In the genomic region with DNA sequence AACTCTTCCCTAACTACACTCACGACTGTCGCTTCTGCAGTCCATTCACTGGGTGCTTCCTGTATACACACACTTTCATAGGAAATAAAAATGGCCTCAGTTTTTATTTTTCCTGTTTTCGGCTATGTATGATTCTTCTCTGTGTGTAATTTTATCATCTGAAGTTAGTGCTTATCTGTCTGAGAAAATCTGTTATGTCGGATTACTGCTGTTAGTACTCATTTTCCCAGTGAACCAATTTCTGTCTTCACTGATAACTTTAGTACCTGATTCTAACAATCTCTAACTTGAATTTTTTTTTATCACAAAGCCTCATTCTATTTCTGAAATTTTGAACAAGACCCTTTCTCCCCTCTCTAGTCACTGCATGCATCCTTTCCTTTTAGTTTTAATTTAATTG, we compare ENCODE assay signal across 21 cellular contexts. TPM values are rescaled to one million over a fixed set of nuclear protein-coding genes. Genes with fewer than 3 reads are reported as not detected.
DNase-seq lines count a peak whose midpoint lies in the region; ATAC-seq, FAIRE-seq and TF ChIP-seq lines count a peak whose summit lies in the region.
"Had no signal": no experiment of that assay in that cellular context is flagged by ENCODE, and none has a peak within 500 bp of the region (broad histone marks: within the 10 kb centered on the region; RNA-seq: fewer than 3 reads in every experiment).

No MANE protein-coding gene starts in this region.

- H2BK12ac ChIP-seq in H9 (ENCODE audit: insufficient read length, low read depth, low read length), result no peak overlapping the region

- H3K79me2 ChIP-seq in H9 (ENCODE audit: insufficient read depth, low read length), result peaks cover 40% of the 10 kb centered on the region; the same call in 1 of the 2 replicates
- peaks cover 99% of the 10 kb centered on the region for H3K79me2 ChIP-seq in astrocyte (ENCODE audit: insufficient read depth, low read length)
- peaks cover 100% of the 10 kb centered on the region for H3K79me2 ChIP-seq in neural progenitor cell (ENCODE audit: low read depth)

- H3K36me3 ChIP-seq in astrocyte (ENCODE audit: insufficient read depth, low read length), result no peaks in the 10 kb centered on the region
- peaks cover 0 to 11% (median 0%) of the 10 kb centered on the region in 3 experiments for H3K36me3 ChIP-seq in naive thymus-derived CD4-positive, alpha-beta T cell (ENCODE audit: control insufficient read depth in 2 of 3, insufficient read depth in 3 of 3, low read length in 3 of 3)
- H3K36me3 ChIP-seq in neural progenitor cell, result no peaks in the 10 kb centered on the region
- H3K36me3 ChIP-seq: BE2C, Peyer's patch had no signal

- H3K9me3 ChIP-seq in H9 (ENCODE audit: control insufficient read depth, low read depth, low read length) (no peaks in the 10 kb centered on the region), astrocyte (ENCODE audit: insufficient read depth, low read depth, low read length) (no peaks in the 10 kb centered on the region), neural progenitor cell (ENCODE audit: low read depth) (no peaks in the 10 kb centered on the region)
- no peaks in the 10 kb centered on the region for H3K9me3 ChIP-seq in naive thymus-derived CD4-positive, alpha-beta T cell (ENCODE audit: control insufficient read depth in 2 of 3, low read length in 3 of 3)
- H3K9me3 ChIP-seq: BE2C, Peyer's patch had no signal

- H4K91ac ChIP-seq in H9 (ENCODE audit: insufficient read length, low read depth, low read length), result no peak overlapping the region

- no peak overlapping the region for H2AFZ ChIP-seq in H9 (ENCODE audit: low read length)
- H2AFZ ChIP-seq in astrocyte (ENCODE audit: low read depth, low read length), result no peak overlapping the region
- no peak overlapping the region for H2AFZ ChIP-seq in neural progenitor cell (replicated peaks)
- H2AFZ ChIP-seq: GM23248 had no signal

- no peak overlapping the region for H2BK20ac ChIP-seq in H9 (ENCODE audit: low read depth, low read length, poor library complexity, severe bottlenecking)

- ATAC-seq in activated CD4-positive, alpha-beta T cell treated with anti-CD3 and anti-CD28 coated beads for 36 hours, result no peak
- no peak for ATAC-seq in naive thymus-derived CD4-positive, alpha-beta T cell
- ATAC-seq: GM12878, Right ventricle myocardium inferior had no signal

- H3K79me1 ChIP-seq in H9 (ENCODE audit: insufficient read depth, low read depth, low read length, poor library complexity, severe bottlenecking), result peaks cover 6% of the 10 kb centered on the region

- H2BK120ac ChIP-seq in H9 (ENCODE audit: low read depth, low read length, poor library complexity, severe bottlenecking), result no peak overlapping the region

- no peaks in the 10 kb centered on the region for H3K27me3 Mint-ChIP-seq in activated CD4-positive, alpha-beta T cell treated with anti-CD3 and anti-CD28 coated beads for 36 hours
- H3K27me3 Mint-ChIP-seq in H9 (ENCODE audit: low read depth) (no peaks in the 10 kb centered on the region), astrocyte (ENCODE audit: low read depth, unreplicated experiment) (no peaks in the 10 kb centered on the region), progenitor cell of endocrine pancreas (no peaks in the 10 kb centered on the region), neural progenitor cell (ENCODE audit: insufficient read depth, low read depth) (peaks cover 2% of the 10 kb centered on the region)
- H3K27me3 Mint-ChIP-seq in naive thymus-derived CD4-positive, alpha-beta T cell, result no peaks in the 10 kb centered on the region

- H4K5ac ChIP-seq in H9 (ENCODE audit: insufficient read length, low read depth, low read length), result no peak overlapping the region

- H3K14ac ChIP-seq in H9 (ENCODE audit: insufficient read depth, low read length), result no peak overlapping the region

- intact Hi-C loops in activated CD4-positive, alpha-beta T cell treated with anti-CD3 and anti-CD28 coated beads for 36 hours (cut with DNase I, micrococcal nuclease), result no loop called here
- intact Hi-C loops in naive thymus-derived CD4-positive, alpha-beta T cell (cut with micrococcal nuclease), result no loop called here

- FAIRE-seq in astrocyte (lab: Jason Lieb, UNC), result no peak
- FAIRE-seq: G401.6, GM12878 had no signal

- no peak overlapping the region for H3K56ac ChIP-seq in H9 (ENCODE audit: insufficient read length, low read depth, low read length)

- H3K4me1 ChIP-seq in H9 (ENCODE audit: insufficient read depth, low read length) (no peaks in the 10 kb centered on the region), astrocyte (ENCODE audit: insufficient read depth, low read length) (peaks cover 4% of the 10 kb centered on the region), neural progenitor cell (no peaks in the 10 kb centered on the region)
- peaks cover 0 to 13% of the 10 kb centered on the region in 2 donors for H3K4me1 ChIP-seq in naive thymus-derived CD4-positive, alpha-beta T cell (ENCODE audit: control insufficient read depth in 2 of 2, insufficient read depth in 2 of 2, low read length in 2 of 2)
- H3K4me1 ChIP-seq: BE2C, Peyer's patch had no signal

- H3K27ac ChIP-seq in H9 (ENCODE audit: insufficient read length, low read depth, low read length), result no peak overlapping the region
- no peak overlapping the region for H3K27ac ChIP-seq in astrocyte (ENCODE audit: low read depth, low read length)
- no peak overlapping the region for H3K27ac ChIP-seq in naive thymus-derived CD4-positive, alpha-beta T cell (ENCODE audit: low read depth, low read length)
- no peak overlapping the region for H3K27ac ChIP-seq in neural progenitor cell
- H3K27ac ChIP-seq: 22Rv1, GM23248, Peyer's patch had no signal

- POLR2A ChIA-PET in activated CD4-positive, alpha-beta T cell treated with anti-CD3 and anti-CD28 coated beads for 36 hours (lab: Charles Lee), result no interaction called here
- POLR2A ChIA-PET in naive thymus-derived CD4-positive, alpha-beta T cell (lab: Charles Lee), result no interaction called here

- no peak overlapping the region for H3K4me2 ChIP-seq in H9 (ENCODE audit: insufficient read depth, insufficient read length, low read length)
- H3K4me2 ChIP-seq in astrocyte (ENCODE audit: low read length), result no peak overlapping the region
- H3K4me2 ChIP-seq in neural progenitor cell, result no peak overlapping the region

- H3K9ac ChIP-seq in H9 (ENCODE audit: extremely low read depth, insufficient read length, low read length) (no peak overlapping the region), astrocyte (ENCODE audit: low read length) (no peak overlapping the region), neural progenitor cell (no peak overlapping the region)
- H3K9ac ChIP-seq: GM23248 had no signal

- no peak for DNase-seq in activated CD4-positive, alpha-beta T cell treated with anti-CD3 and anti-CD28 coated beads for 36 hours
- no peak for DNase-seq in activated CD4-positive, alpha-beta T cell treated with anti-CD3 and anti-CD28 coated beads, Interleukin-2, amount 50 U/mL, for 1 hour
- no peak for DNase-seq in H9
- no peak for DNase-seq in astrocyte (ENCODE audit: low read depth)
- DNase-seq in naive thymus-derived CD4-positive, alpha-beta T cell, result no peak
- no peak for DNase-seq in progenitor cell of endocrine pancreas (ENCODE audit: low spot score, unreplicated experiment)
- no peak for DNase-seq in activated CD4-positive, CD25-positive, alpha-beta regulatory T cell (lab: John Stamatoyannopoulos, UW)
- no peak for DNase-seq in neural progenitor cell (ENCODE audit: low spot score)
- DNase-seq: BE2C, DND-41, GM23248, KG1, NCI-H146, NCI-H2081 treated with DMSO at 0.1 percent for 48 hours, NCI-H510A treated with DMSO at 0.1 percent for 48 hours, Peyer's patch had no signal

- CTCF ChIA-PET in activated CD4-positive, alpha-beta T cell treated with anti-CD3 and anti-CD28 coated beads for 36 hours (lab: Charles Lee), result no interaction called here
- CTCF ChIA-PET in naive thymus-derived CD4-positive, alpha-beta T cell (lab: Charles Lee), result no interaction called here

- H3K23ac ChIP-seq in H9 (ENCODE audit: insufficient read length, low read depth, low read length), result no peak overlapping the region

- no CpG with 5 or more reads among the region's 4 CpGs for WGBS in H9 (ENCODE audit: extremely low coverage, insufficient read length, low lambda C conversion rate)

- no peaks in the 10 kb centered on the region for H3K27me3 ChIP-seq in H9 (ENCODE audit: insufficient read depth, low read length)
- H3K27me3 ChIP-seq in astrocyte (ENCODE audit: insufficient read depth, low read length), result no peaks in the 10 kb centered on the region
- no peaks in the 10 kb centered on the region for H3K27me3 ChIP-seq in naive thymus-derived CD4-positive, alpha-beta T cell (ENCODE audit: control insufficient read depth in 2 of 2, insufficient read depth in 2 of 2, low read length in 2 of 2)
- H3K27me3 ChIP-seq in neural progenitor cell, result no peaks in the 10 kb centered on the region
- H3K27me3 ChIP-seq: BE2C, Peyer's patch had no signal

- no peaks in the 10 kb centered on the region for H3K9me3 Mint-ChIP-seq in activated CD4-positive, alpha-beta T cell treated with anti-CD3 and anti-CD28 coated beads for 36 hours (ENCODE audit: low read depth)
- H3K9me3 Mint-ChIP-seq in H9, result no peaks in the 10 kb centered on the region
- no peaks in the 10 kb centered on the region for H3K9me3 Mint-ChIP-seq in astrocyte (ENCODE audit: unreplicated experiment)
- H3K9me3 Mint-ChIP-seq in naive thymus-derived CD4-positive, alpha-beta T cell, result peaks cover 0 to 2% (median 0%) of the 10 kb centered on the region in 11 donors
- H3K9me3 Mint-ChIP-seq in progenitor cell of endocrine pancreas (ENCODE audit: low read depth), result peaks cover 3% of the 10 kb centered on the region
- no peaks in the 10 kb centered on the region for H3K9me3 Mint-ChIP-seq in neural progenitor cell

- H3F3A ChIP-seq in neural progenitor cell (ENCODE audit: low read depth), result peaks cover 3% of the 10 kb centered on the region

- no peak overlapping the region for H3K4ac ChIP-seq in H9 (ENCODE audit: low read depth, low read length)

- H4K8ac ChIP-seq in H9 (replicated peaks; ENCODE audit: insufficient read length, low read depth, low read length), result no peak overlapping the region

- peak overlapping the region; percentile 38 for H3K27ac Mint-ChIP-seq in activated CD4-positive, alpha-beta T cell treated with anti-CD3 and anti-CD28 coated beads for 36 hours
- H3K27ac Mint-ChIP-seq in H9, result peak overlapping the region in 2 of 3 experiments; percentile 4 to 8; a peak in 2 of 7 replicates
- peak overlapping the region; percentile 85 for H3K27ac Mint-ChIP-seq in astrocyte (ENCODE audit: unreplicated experiment)
- H3K27ac Mint-ChIP-seq in naive thymus-derived CD4-positive, alpha-beta T cell, result peak overlapping the region in 5 of 9 donors; percentile 7 to 17 (median 12)
- H3K27ac Mint-ChIP-seq in progenitor cell of endocrine pancreas, result no peak overlapping the region
- H3K27ac Mint-ChIP-seq in neural progenitor cell, result no peak overlapping the region

- H3T11ph ChIP-seq in H9 (ENCODE audit: low read length), result no peak overlapping the region

- TF ChIP-seq CTCF in H9 (conservative IDR thresholded peaks at IDR 0.05), result no peak
- TF ChIP-seq CTCF in astrocyte (IDR thresholded peaks at IDR 0.05; ENCODE audit: insufficient read depth, low read depth, low read length), result no peak
- TF ChIP-seq CTCF in progenitor cell of endocrine pancreas (IDR thresholded peaks at IDR 0.05; ENCODE audit: unreplicated experiment), result no peak
- no peak for TF ChIP-seq CTCF in neural progenitor cell (IDR thresholded peaks at IDR 0.05)

- H3K4me3 ChIP-seq in astrocyte (ENCODE audit: insufficient read depth, low read depth, low read length) (no peak overlapping the region), neural progenitor cell (no peak overlapping the region)
- H3K4me3 ChIP-seq in naive thymus-derived CD4-positive, alpha-beta T cell (ENCODE audit: low read length), result no peak overlapping the region
- H3K4me3 ChIP-seq: GM12878, GM23248, Peyer's patch had no signal

- H3K18ac ChIP-seq in H9 (ENCODE audit: insufficient read length, low read depth, low read length), result no peak overlapping the region

- no peak overlapping the region for H2BK5ac ChIP-seq in H9 (ENCODE audit: insufficient read length, low read length)

- H2BK15ac ChIP-seq in H9 (ENCODE audit: low read depth, low read length), result no peak overlapping the region

- no peaks in the 10 kb centered on the region for H3K23me2 ChIP-seq in H9 (ENCODE audit: insufficient read length, low read depth, low read length, poor library complexity, severe bottlenecking)

- H4K20me1 ChIP-seq in H9 (ENCODE audit: control insufficient read depth, insufficient read depth, insufficient read length) (no peaks in the 10 kb centered on the region), astrocyte (ENCODE audit: insufficient read depth, low read length) (peaks cover 89% of the 10 kb centered on the region), neural progenitor cell (ENCODE audit: low read depth) (peaks cover 65% of the 10 kb centered on the region)

- no peak overlapping the region for H2AK5ac ChIP-seq in H9 (ENCODE audit: insufficient read length, low read length)

- H3K4me3 Mint-ChIP-seq in activated CD4-positive, alpha-beta T cell treated with anti-CD3 and anti-CD28 coated beads for 36 hours, result no peak overlapping the region
- H3K4me3 Mint-ChIP-seq in H9 (no peak overlapping the region), astrocyte (ENCODE audit: unreplicated experiment) (no peak overlapping the region), progenitor cell of endocrine pancreas (ENCODE audit: low read depth) (no peak overlapping the region), neural progenitor cell (no peak overlapping the region)
- peak overlapping the region in 2 of 10 donors; percentile 5 to 8 for H3K4me3 Mint-ChIP-seq in naive thymus-derived CD4-positive, alpha-beta T cell

- peaks cover 26% of the 10 kb centered on the region for H3K36me3 Mint-ChIP-seq in activated CD4-positive, alpha-beta T cell treated with anti-CD3 and anti-CD28 coated beads for 36 hours (ENCODE audit: low read depth)
- peaks cover 7 to 15% (median 14%) of the 10 kb centered on the region in 3 experiments; a peak in 5 of 7 replicates for H3K36me3 Mint-ChIP-seq in H9 (ENCODE audit: insufficient read depth in 1 of 3, low read depth in 3 of 3)
- peaks cover 8% of the 10 kb centered on the region for H3K36me3 Mint-ChIP-seq in astrocyte (ENCODE audit: low read depth, unreplicated experiment)
- H3K36me3 Mint-ChIP-seq in naive thymus-derived CD4-positive, alpha-beta T cell, result peaks cover 7 to 36% (median 21%) of the 10 kb centered on the region in 5 donors
- peaks cover 12% of the 10 kb centered on the region for H3K36me3 Mint-ChIP-seq in progenitor cell of endocrine pancreas (ENCODE audit: insufficient read depth)
- H3K36me3 Mint-ChIP-seq in neural progenitor cell, result peaks cover 16% of the 10 kb centered on the region

- peaks cover 39% of the 10 kb centered on the region for H3K4me1 Mint-ChIP-seq in activated CD4-positive, alpha-beta T cell treated with anti-CD3 and anti-CD28 coated beads for 36 hours
- H3K4me1 Mint-ChIP-seq in H9 (peaks cover 0 to 6% of the 10 kb centered on the region in 2 experiments; a peak in 1 of 4 replicates), astrocyte (ENCODE audit: low read depth, unreplicated experiment) (peaks cover 25% of the 10 kb centered on the region), progenitor cell of endocrine pancreas (ENCODE audit: low read depth) (peaks cover 6% of the 10 kb centered on the region), neural progenitor cell (no peaks in the 10 kb centered on the region)
- peaks cover 10 to 79% (median 70%) of the 10 kb centered on the region in 7 donors for H3K4me1 Mint-ChIP-seq in naive thymus-derived CD4-positive, alpha-beta T cell

RNA-seq across cellular contexts. Expression of a gene that starts 20.9 kb away (rescaled TPM):
- total RNA-seq in activated CD4-positive, alpha-beta T cell treated with anti-CD3 and anti-CD28 coated beads for 36 hours, result 10 to 100 TPM; 54.2 to 78.8 TPM
- 84.8 and 85.2 TPM in 2 replicates for total RNA-seq in H9 (2021)
- total RNA-seq in astrocyte, result 105 and 106 TPM in 2 replicates
- total RNA-seq in naive thymus-derived CD4-positive, alpha-beta T cell, result 10 to 100 TPM; 50.3 to 92.2 (median 58.9) TPM
- polyA plus RNA-seq in naive thymus-derived CD4-positive, alpha-beta T cell, result 10 to 100 TPM; 28.6 to 43.8 TPM
- 58.2 and 59.8 TPM in 2 replicates for total RNA-seq in progenitor cell of endocrine pancreas
- total RNA-seq in neural progenitor cell (ENCODE audit: low replicate concordance), result 60.5 and 96.3 TPM in 2 replicates

RNA-seq across cellular contexts. Expression of a gene that starts 33.8 kb away (rescaled TPM):
- total RNA-seq in activated CD4-positive, alpha-beta T cell treated with anti-CD3 and anti-CD28 coated beads for 36 hours, result under 1 TPM; 0.62 to 0.79 TPM
- total RNA-seq in H9 (2021), result 1.6 and 1.9 TPM in 2 replicates
- 0.94 and 1.2 TPM in 2 replicates for total RNA-seq in astrocyte
- 1 to 10 TPM in 3 of 5 experiments, under 1 TPM in 1, not detected in 1; 0.92 to 2.0 (median 1.4) TPM for total RNA-seq in naive thymus-derived CD4-positive, alpha-beta T cell
- polyA plus RNA-seq in naive thymus-derived CD4-positive, alpha-beta T cell, result 1 to 10 TPM in 1 of 2 donors, not detected in 1; 1.8 TPM
- total RNA-seq in progenitor cell of endocrine pancreas, result 1.2 and 1.4 TPM in 2 replicates
- total RNA-seq in neural progenitor cell (ENCODE audit: low replicate concordance), result 1.7 and 2.0 TPM in 2 replicates
- total RNA-seq: Right ventricle myocardium inferior had no signal

RNA-seq across cellular contexts. Expression of a gene that starts 44.3 kb away (rescaled TPM):
- total RNA-seq in activated CD4-positive, alpha-beta T cell treated with anti-CD3 and anti-CD28 coated beads for 36 hours, result not detected
- not detected in 2 replicates for total RNA-seq in H9 (2021)
- not detected in 2 replicates for total RNA-seq in astrocyte
- total RNA-seq in naive thymus-derived CD4-positive, alpha-beta T cell, result not detected
- polyA plus RNA-seq in naive thymus-derived CD4-positive, alpha-beta T cell, result under 1 TPM; 0.29 to 0.60 TPM
- total RNA-seq in progenitor cell of endocrine pancreas, result not detected in 2 replicates
- total RNA-seq in neural progenitor cell (ENCODE audit: low replicate concordance), result not detected in 2 replicates
- total RNA-seq: GM12878, GM23248, M059J, Peyer's patch, Right ventricle myocardium inferior had no signal

Comparison
In these comparisons a context has a peak if more than half of its experiments do, and no peak if none do; other contexts are left out.
1. H3K27ac Mint-ChIP-seq: peak in activated CD4-positive, alpha-beta T cell treated with anti-CD3 and anti-CD28 coated beads for 36 hours (single experiment), H9 (2 of 3), astrocyte (single experiment) and naive thymus-derived CD4-positive, alpha-beta T cell (5 of 9); none in progenitor cell of endocrine pancreas (single experiment) and neural progenitor cell (single experiment).